In genomic region chr16:66939366-66939765, GRCh38 we compare ENCODE assay signal across 23 cellular contexts. TPM values are rescaled to one million over a fixed set of nuclear protein-coding genes. Genes with fewer than 3 reads are reported as not detected.
"Had no signal": no experiment of that assay in that cellular context is flagged by ENCODE, and none has a peak within 500 bp of the region (broad histone marks: within the 10 kb centered on the region; RNA-seq: fewer than 3 reads in every experiment).

No MANE protein-coding gene starts in this region.

- FAIRE-seq: HTR-8/SVneo had no signal

- H3K36me3 ChIP-seq: MG63 had no signal

- ATAC-seq: Panc1, PC-3 had no signal

- H3K9me3 ChIP-seq: MG63, SK-N-SH had no signal

- H3K9ac ChIP-seq: SK-N-SH had no signal

- DNase-seq: KG1, MG63, NCI-H1092, NCI-H1105 treated with DMSO at 0.1 percent for 48 hours, NCI-H1417 treated with DMSO at 0.1 percent for 48 hours, NCI-H146, NCI-H1694 treated with DMSO at 0.1 percent for 48 hours, NCI-H1930, NCI-H2081, NCI-H2107, NCI-H226, NCI-H446, NCI-H510A, NCI-H524 treated with DMSO at 0.1 percent for 48 hours, NCI-H69, NCI-H774, PC-3, SHP77, SK-N-SH had no signal

- H3K4me2 ChIP-seq: SK-N-SH had no signal

- H3K9me2 ChIP-seq: SK-N-SH had no signal

- H3K4me3 ChIP-seq: MG63 had no signal

- H3K27me3 ChIP-seq: MG63 had no signal

- H3K27ac ChIP-seq: HL-60 had no signal

RNA-seq across cellular contexts. Expression of gene RRAD, which starts 14.0 kb away (rescaled TPM):
- total RNA-seq: SK-MEL-5 had no signal

RNA-seq across cellular contexts. Expression of gene CDH16, which starts 20.7 kb away (rescaled TPM):
- total RNA-seq: PC-3, SK-MEL-5 had no signal
- polyA plus RNA-seq: SK-N-SH had no signal
